In genomic region chr12:42284876-42285275, GRCh38 we compare ENCODE assay signal across 21 cellular contexts. TPM values are rescaled to one million over a fixed set of nuclear protein-coding genes. Genes with fewer than 3 reads are reported as not detected.
A peak's percentile ranks its signal among the peaks of the same experiment; 100 is the strongest.
DNase-seq lines count a peak whose midpoint lies in the region; ATAC-seq and TF ChIP-seq lines count a peak whose summit lies in the region.
"Had no signal": no experiment of that assay in that cellular context is flagged by ENCODE, and none has a peak within 500 bp of the region (broad histone marks: within the 10 kb centered on the region; RNA-seq: fewer than 3 reads in every experiment).

No MANE protein-coding gene starts in this region.

- H4K20me1 ChIP-seq in osteoblast (ENCODE audit: insufficient read depth, low read length) = no peaks in the 10 kb centered on the region

- no peak overlapping the region for H2AFZ ChIP-seq in osteoblast (ENCODE audit: low read length)

- DNase-seq in HCEC 1CT (peak; percentile 28), fibroblast of gingiva (ENCODE audit: low read depth) (peak; percentile 4), osteoblast (ENCODE audit: insufficient read length, low spot score, missing footprints) (peak; percentile 92), middle frontal gyrus (ENCODE audit: extremely low spot score, low spot score) (no peak), immature natural killer cell (no peak)
- no peak for DNase-seq in stimulated activated CD8-positive, alpha-beta memory T cell treated with anti-CD3 and anti-CD28 coated beads, Interleukin-4, amount 100 ng/mL, for 48 hours
- DNase-seq: 8988T, DMS79, H9, MM.1S, NCI-H1092, NCI-H146, NCI-H2081, NCI-H2171 treated with DMSO at 0.1 percent for 48 hours, NCI-H446 treated with DMSO at 0.1 percent for 48 hours, Peyer's patch had no signal

- peaks cover 0 to 8% of the 10 kb centered on the region in 2 donors for H3K4me1 Mint-ChIP-seq in immature natural killer cell
- H3K4me1 Mint-ChIP-seq: H9 had no signal

- no peaks in the 10 kb centered on the region for H3K27me3 ChIP-seq in osteoblast (ENCODE audit: insufficient read depth, low read length)
- H3K27me3 ChIP-seq: Peyer's patch had no signal

- H3K27ac ChIP-seq in osteoblast (ENCODE audit: low read depth, low read length) = no peak overlapping the region
- H3K27ac ChIP-seq: Peyer's patch had no signal

- TF ChIP-seq CTCF in osteoblast (IDR thresholded peaks at IDR 0.05; ENCODE audit: extremely low read depth, low read depth, low read length) = no peak

- no peaks in the 10 kb centered on the region for H3K36me3 Mint-ChIP-seq in immature natural killer cell
- H3K36me3 Mint-ChIP-seq: CD14-positive monocyte had no signal

- H3K36me3 ChIP-seq in osteoblast (ENCODE audit: insufficient read depth, low read length) = no peaks in the 10 kb centered on the region
- H3K36me3 ChIP-seq: Peyer's patch had no signal

- no peak overlapping the region for H3K27ac Mint-ChIP-seq in immature natural killer cell
- H3K27ac Mint-ChIP-seq: CD14-positive monocyte, H9, IgD-negative memory B cell had no signal

- H3K4me3 ChIP-seq in osteoblast (ENCODE audit: insufficient read depth, low read length) = no peak overlapping the region
- H3K4me3 ChIP-seq: Peyer's patch had no signal

- H3K4me2 ChIP-seq in osteoblast (ENCODE audit: insufficient read depth, low read length) = no peak overlapping the region

- ATAC-seq in SK-N-SH treated with all-trans-retinoic acid at 6 μM for 48 hours (peak; percentile 85), HG03135 (IDR thresholded peaks at IDR 0.05; ENCODE audit: unreplicated experiment) (no peak)
- ATAC-seq: Right ventricle myocardium inferior had no signal

- H3K4me1 ChIP-seq in osteoblast (ENCODE audit: insufficient read depth, low read length) = no peaks in the 10 kb centered on the region
- H3K4me1 ChIP-seq: Peyer's patch had no signal

- peaks cover 0 to 4% (median 3%) of the 10 kb centered on the region in 3 donors for H3K27me3 Mint-ChIP-seq in immature natural killer cell (ENCODE audit: low read depth in 3 of 3)

- no peak overlapping the region for H3K4me3 Mint-ChIP-seq in immature natural killer cell
- H3K4me3 Mint-ChIP-seq: CD14-positive monocyte, H9, IgD-negative memory B cell had no signal

- H3K79me2 ChIP-seq in osteoblast (ENCODE audit: insufficient read depth, low read length) = no peaks in the 10 kb centered on the region

- no peaks in the 10 kb centered on the region for H3K9me3 Mint-ChIP-seq in immature natural killer cell
- H3K9me3 Mint-ChIP-seq: H9 had no signal

- no peaks in the 10 kb centered on the region for H3K9me3 ChIP-seq in osteoblast (ENCODE audit: low read depth, low read length)
- H3K9me3 ChIP-seq: Peyer's patch had no signal

TF ChIP-seq in SK-N-SH treated with all-trans-retinoic acid at 6 μM for 48 hours, 23 proteins besides CTCF, POLR2A, EP300 and RAD21:
- TF ChIP-seq ISL1 (CRISPR knock-in tag; IDR thresholded peaks at IDR 0.05) (peak; percentile 46; the same call in 1 of the 2 replicates), CSDC2 (CRISPR knock-in tag; IDR thresholded peaks at IDR 0.05) (no peak), ZNF8 (CRISPR knock-in tag; IDR thresholded peaks at IDR 0.05) (no peak), ZNF70 (CRISPR knock-in tag; IDR thresholded peaks at IDR 0.05) (no peak), ESRRG (CRISPR knock-in tag; IDR thresholded peaks at IDR 0.05) (no peak)

RNA-seq across cellular contexts. Expression of gene ZCRB1, which starts 41.0 kb away (rescaled TPM):
- total RNA-seq in osteoblast = 32.6 and 41.8 TPM in 2 replicates
- 10 to 100 TPM; 57.2 to 98.5 (median 91.3) TPM for polyA plus RNA-seq in immature natural killer cell

RNA-seq across cellular contexts. Expression of gene PPHLN1, which starts 41.1 kb away (rescaled TPM):
- 67.8 and 70.9 TPM in 2 replicates for total RNA-seq in osteoblast
- 100 to 1,000 TPM; 106 to 116 (median 107) TPM for polyA plus RNA-seq in immature natural killer cell

RNA-seq across cellular contexts. Expression of gene YAF2, which starts 46.8 kb away (rescaled TPM):
- total RNA-seq in osteoblast = 19.9 and 20.0 TPM in 2 replicates
- polyA plus RNA-seq in immature natural killer cell = 10 to 100 TPM; 13.8 to 24.5 (median 16.4) TPM

Comparison
In these comparisons a context has a peak if more than half of its experiments do, and no peak if none do; other contexts are left out.
1. DNase-seq: peak in HCEC 1CT (single experiment), fibroblast of gingiva (single experiment) and osteoblast (single experiment); none in middle frontal gyrus (single experiment), immature natural killer cell (0 of 3) and stimulated activated CD8-positive, alpha-beta memory T cell treated with anti-CD3 and anti-CD28 coated beads, Interleukin-4, amount 100 ng/mL, for 48 hours (single experiment).